Comparison of ENCODE assay signal across 13 cellular contexts in the genomic region with DNA sequence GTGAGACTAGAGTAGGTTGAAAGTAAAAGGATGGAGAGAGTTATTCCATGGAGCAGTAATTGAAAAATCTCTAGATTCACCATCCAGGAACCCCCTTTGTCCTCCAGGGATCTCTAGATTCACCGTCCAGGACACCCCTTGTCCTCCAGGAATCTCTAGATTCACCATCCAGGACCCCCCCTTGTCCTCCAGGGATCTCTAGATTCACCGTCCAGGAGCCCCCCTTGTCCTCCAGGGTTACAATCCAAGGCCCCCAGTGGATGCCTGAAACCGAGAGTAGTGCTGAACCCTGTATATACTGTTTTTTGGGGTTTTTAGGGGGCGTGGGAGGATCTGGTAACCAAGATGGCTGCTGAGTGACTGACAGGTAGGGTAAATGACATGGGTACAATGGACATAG.
"Had no signal": no experiment of that assay in that cellular context is flagged by ENCODE, and none has a peak within 500 bp of the region (broad histone marks: within the 10 kb centered on the region; RNA-seq: fewer than 3 reads in every experiment).

No MANE protein-coding gene starts in this region.

- H3K4me1 ChIP-seq: heart left ventricle, left ventricle myocardium inferior, psoas muscle, tibial artery had no signal

- H3K27ac ChIP-seq: heart left ventricle, left ventricle myocardium inferior, psoas muscle, tibial artery had no signal

- H3K4me3 ChIP-seq: heart left ventricle, left ventricle myocardium inferior, psoas muscle, tibial artery had no signal

- ATAC-seq: T-cell had no signal

- H3K36me3 ChIP-seq: heart left ventricle, left ventricle myocardium inferior, tibial artery had no signal

- DNase-seq: activated CD4-positive, alpha-beta T cell treated with anti-CD3 and anti-CD28 coated beads, Interleukin-2, amount 10 ng/mL, durations not matched to agents 24 days and 14 days; activated naive CD4-positive, alpha-beta T cell treated with Interleukin-2 at 50 U/mL for 16 hours; foreskin melanocyte; heart left ventricle; left ventricle myocardium inferior; mesendoderm; nephron progenitor cell; psoas muscle; stimulated activated CD4-positive, alpha-beta T cell treated with anti-CD3 and anti-CD28 coated beads, Interleukin-15, amount 100 ng/mL, for 24 hours; stimulated activated CD4-positive, alpha-beta T cell treated with anti-CD3 and anti-CD28 coated beads, Interleukin-4, amount 100 ng/mL, for 24 hours; T-cell had no signal

- H3K9me3 ChIP-seq: heart left ventricle, left ventricle myocardium inferior, psoas muscle, tibial artery had no signal

- FAIRE-seq: keratinocyte had no signal
